Comparison of ENCODE assay signal across 1 cellular context in the genomic region with DNA sequence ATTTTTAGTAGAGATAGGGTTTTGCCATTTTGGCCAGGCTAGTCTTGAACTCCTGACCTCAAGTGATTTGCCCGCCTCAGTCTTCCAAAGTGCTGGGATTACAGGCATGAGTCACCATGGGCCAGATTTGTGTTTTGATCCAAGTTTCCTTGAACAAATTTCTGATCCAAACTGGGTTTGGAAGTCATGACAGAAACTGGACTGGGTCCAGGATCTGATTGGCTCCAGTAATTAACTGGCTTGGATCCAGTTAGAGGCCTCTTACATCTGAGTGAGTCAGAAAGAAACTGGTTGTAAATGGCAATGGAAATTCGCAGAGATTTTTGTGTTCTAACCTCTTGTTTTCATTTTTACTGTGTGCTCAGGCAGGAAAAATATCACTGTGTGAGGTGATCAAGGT.
A peak's percentile ranks its signal among the peaks of the same experiment; 100 is the strongest.
TF ChIP-seq lines count a peak whose summit lies in the region.

No MANE protein-coding gene starts in this region.

TF ChIP-seq in SK-N-SH, 30 proteins besides CTCF, POLR2A, EP300 and RAD21 (continued from another document):
- peak; percentile 67; the same call in 1 of the 2 replicates for TF ChIP-seq POLR2AphosphoS5 (IDR thresholded peaks at IDR 0.05; ENCODE audit: low read depth, low read length)
- TF ChIP-seq RXRA (IDR thresholded peaks at IDR 0.05; ENCODE audit: borderline replicate concordance, low read depth) = peak; percentile 86; the same call in 1 of the 2 replicates
- no peak for TF ChIP-seq USF2 (IDR thresholded peaks at IDR 0.05; ENCODE audit: borderline replicate concordance, low read depth, low read length)
- TF ChIP-seq, protein P1, sequence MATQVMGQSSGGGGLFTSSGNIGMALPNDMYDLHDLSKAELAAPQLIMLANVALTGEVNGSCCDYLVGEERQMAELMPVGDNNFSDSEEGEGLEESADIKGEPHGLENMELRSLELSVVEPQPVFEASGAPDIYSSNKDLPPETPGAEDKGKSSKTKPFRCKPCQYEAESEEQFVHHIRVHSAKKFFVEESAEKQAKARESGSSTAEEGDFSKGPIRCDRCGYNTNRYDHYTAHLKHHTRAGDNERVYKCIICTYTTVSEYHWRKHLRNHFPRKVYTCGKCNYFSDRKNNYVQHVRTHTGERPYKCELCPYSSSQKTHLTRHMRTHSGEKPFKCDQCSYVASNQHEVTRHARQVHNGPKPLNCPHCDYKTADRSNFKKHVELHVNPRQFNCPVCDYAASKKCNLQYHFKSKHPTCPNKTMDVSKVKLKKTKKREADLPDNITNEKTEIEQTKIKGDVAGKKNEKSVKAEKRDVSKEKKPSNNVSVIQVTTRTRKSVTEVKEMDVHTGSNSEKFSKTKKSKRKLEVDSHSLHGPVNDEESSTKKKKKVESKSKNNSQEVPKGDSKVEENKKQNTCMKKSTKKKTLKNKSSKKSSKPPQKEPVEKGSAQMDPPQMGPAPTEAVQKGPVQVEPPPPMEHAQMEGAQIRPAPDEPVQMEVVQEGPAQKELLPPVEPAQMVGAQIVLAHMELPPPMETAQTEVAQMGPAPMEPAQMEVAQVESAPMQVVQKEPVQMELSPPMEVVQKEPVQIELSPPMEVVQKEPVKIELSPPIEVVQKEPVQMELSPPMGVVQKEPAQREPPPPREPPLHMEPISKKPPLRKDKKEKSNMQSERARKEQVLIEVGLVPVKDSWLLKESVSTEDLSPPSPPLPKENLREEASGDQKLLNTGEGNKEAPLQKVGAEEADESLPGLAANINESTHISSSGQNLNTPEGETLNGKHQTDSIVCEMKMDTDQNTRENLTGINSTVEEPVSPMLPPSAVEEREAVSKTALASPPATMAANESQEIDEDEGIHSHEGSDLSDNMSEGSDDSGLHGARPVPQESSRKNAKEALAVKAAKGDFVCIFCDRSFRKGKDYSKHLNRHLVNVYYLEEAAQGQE (IDR thresholded peaks at IDR 0.05; ENCODE audit: low read depth, low read length) = no peak
- TF ChIP-seq CHD2 (IDR thresholded peaks at IDR 0.05; ENCODE audit: low read length, partially characterized antibody) = no peak
- TF ChIP-seq YY1 (IDR thresholded peaks at IDR 0.05; ENCODE audit: low read depth) = no peak
- no peak for TF ChIP-seq EZH2phosphoT487 (IDR thresholded peaks at IDR 0.05; ENCODE audit: borderline replicate concordance, low read depth)
